1 cellular context compared by ENCODE assay signal in the genomic region with DNA sequence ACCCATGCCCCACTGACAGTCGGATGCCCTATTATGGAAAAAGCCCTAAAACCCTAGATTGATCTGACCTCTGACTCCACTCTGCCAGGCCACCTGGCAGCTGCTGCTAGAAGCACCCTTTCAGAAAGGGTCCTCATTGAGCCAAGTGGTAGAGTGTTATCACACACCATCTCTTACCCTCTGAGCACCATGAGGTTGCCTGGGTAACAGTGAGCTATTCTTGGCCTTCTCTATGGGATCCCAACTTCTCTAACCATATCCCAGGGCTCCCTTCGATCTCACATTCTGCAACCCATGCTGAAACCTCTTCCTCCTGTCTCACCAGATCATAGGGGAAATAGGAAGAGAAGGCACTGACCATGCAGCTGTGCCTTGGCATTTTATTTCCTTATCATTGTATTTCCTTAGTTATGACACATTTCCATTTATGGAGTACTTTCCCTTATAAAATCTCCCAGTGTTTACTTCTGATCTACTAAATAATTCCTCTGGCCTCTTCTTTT.
TF ChIP-seq lines count a peak whose summit lies in the region.

No MANE protein-coding gene starts in this region.

TF ChIP-seq in H1, 55 proteins besides CTCF, POLR2A, EP300 and RAD21:
- TF ChIP-seq, protein P1, sequence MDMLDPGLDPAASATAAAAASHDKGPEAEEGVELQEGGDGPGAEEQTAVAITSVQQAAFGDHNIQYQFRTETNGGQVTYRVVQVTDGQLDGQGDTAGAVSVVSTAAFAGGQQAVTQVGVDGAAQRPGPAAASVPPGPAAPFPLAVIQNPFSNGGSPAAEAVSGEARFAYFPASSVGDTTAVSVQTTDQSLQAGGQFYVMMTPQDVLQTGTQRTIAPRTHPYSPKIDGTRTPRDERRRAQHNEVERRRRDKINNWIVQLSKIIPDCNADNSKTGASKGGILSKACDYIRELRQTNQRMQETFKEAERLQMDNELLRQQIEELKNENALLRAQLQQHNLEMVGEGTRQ (IDR thresholded peaks at IDR 0.05; ENCODE audit: low read length) = no peak
- no peak for TF ChIP-seq SIN3A (conservative IDR thresholded peaks at IDR 0.05 in 1 of 2, IDR thresholded peaks at IDR 0.05 in 1 of 2; ENCODE audit: low read depth in 1 of 2, low read length in 2 of 2)
- TF ChIP-seq, protein P2, sequence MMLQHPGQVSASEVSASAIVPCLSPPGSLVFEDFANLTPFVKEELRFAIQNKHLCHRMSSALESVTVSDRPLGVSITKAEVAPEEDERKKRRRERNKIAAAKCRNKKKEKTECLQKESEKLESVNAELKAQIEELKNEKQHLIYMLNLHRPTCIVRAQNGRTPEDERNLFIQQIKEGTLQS (IDR thresholded peaks at IDR 0.05; ENCODE audit: insufficient read depth, low read depth, low read length) = no peak
- no peak for TF ChIP-seq CEBPB (IDR thresholded peaks at IDR 0.05; ENCODE audit: low read depth, low read length)
- no peak for TF ChIP-seq SIX5 (IDR thresholded peaks at IDR 0.05; ENCODE audit: low read depth, low read length)
- no peak for TF ChIP-seq GABPA (IDR thresholded peaks at IDR 0.05; ENCODE audit: borderline replicate concordance, insufficient read depth, low read length)
- no peak for TF ChIP-seq CBX5 (IDR thresholded peaks at IDR 0.05; ENCODE audit: low read depth, low read length)
- TF ChIP-seq SIRT6 (IDR thresholded peaks at IDR 0.05; ENCODE audit: low read length) = no peak
- no peak for TF ChIP-seq TEAD4 (IDR thresholded peaks at IDR 0.05; ENCODE audit: low read depth, low read length)
- no peak for TF ChIP-seq JUND (IDR thresholded peaks at IDR 0.05; ENCODE audit: low read length)
- TF ChIP-seq TAF1 (IDR thresholded peaks at IDR 0.05; ENCODE audit: low read depth, low read length) = no peak
- TF ChIP-seq, protein P3, sequence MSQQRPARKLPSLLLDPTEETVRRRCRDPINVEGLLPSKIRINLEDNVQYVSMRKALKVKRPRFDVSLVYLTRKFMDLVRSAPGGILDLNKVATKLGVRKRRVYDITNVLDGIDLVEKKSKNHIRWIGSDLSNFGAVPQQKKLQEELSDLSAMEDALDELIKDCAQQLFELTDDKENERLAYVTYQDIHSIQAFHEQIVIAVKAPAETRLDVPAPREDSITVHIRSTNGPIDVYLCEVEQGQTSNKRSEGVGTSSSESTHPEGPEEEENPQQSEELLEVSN (IDR thresholded peaks at IDR 0.05) = no peak
- no peak for TF ChIP-seq KDM5A (IDR thresholded peaks at IDR 0.05; ENCODE audit: low read length)
